Comparison of ENCODE assay signal across 8 cellular contexts in genomic region chr3:15427182-15427880, GRCh38. TPM values are rescaled to one million over a fixed set of nuclear protein-coding genes. Genes with fewer than 3 reads are reported as not detected.
DNase-seq lines count a peak whose midpoint lies in the region; ATAC-seq and TF ChIP-seq lines count a peak whose summit lies in the region.

Gene EAF1 (plus strand): TSS chr3:15427598. CDS start chr3:15427780, 182 bp downstream.
Gene METTL6 (minus strand): TSS chr3:15427544. CDS start chr3:15426511, 1,033 bp downstream.

- H3K9me2 ChIP-seq in MM.1S (replicated peaks; ENCODE audit: insufficient read depth, low read length) (no peaks in the 10 kb centered on the region), SK-N-SH (no peaks in the 10 kb centered on the region)

- H3K4me3 Mint-ChIP-seq in H9 = peak within 1 kb of the TSS; percentile 96 to 99
- H3K4me3 Mint-ChIP-seq in osteocyte (ENCODE audit: unreplicated experiment) = peak within 1 kb of the TSS; percentile 94

- H3K27me3 Mint-ChIP-seq in H9 (ENCODE audit: low read depth) = no peaks in the 10 kb centered on the region; the same call in 1 of the 2 replicates
- no peaks in the 10 kb centered on the region for H3K27me3 Mint-ChIP-seq in osteocyte (ENCODE audit: unreplicated experiment)

- H4K91ac ChIP-seq in H9 (ENCODE audit: insufficient read length, low read depth, low read length) = no peak within 1 kb of the TSS

- TF ChIP-seq EP300 in SK-N-SH (IDR thresholded peaks at IDR 0.05; ENCODE audit: borderline replicate concordance in 1 of 2, low read depth in 1 of 2, low read length in 1 of 2) = no peak

- peak within 1 kb of the TSS; percentile 98 for H3K14ac ChIP-seq in H9 (ENCODE audit: insufficient read depth, low read length)

- ATAC-seq in thoracic aorta (ENCODE audit: insufficient number of reproducible peaks, low FRiP score, low read depth) = peak; percentile 44

- H3K4me3 ChIP-seq in MM.1S (ENCODE audit: low read length) (peak within 1 kb of the TSS; percentile 98), SK-N-SH (ENCODE audit: low read depth in 2 of 2, low read length in 1 of 2) (peak within 1 kb of the TSS; percentile 89 to 91), thoracic aorta (peak within 1 kb of the TSS; percentile 99)

- no peak within 1 kb of the TSS for H3K56ac ChIP-seq in H9 (ENCODE audit: insufficient read length, low read depth, low read length)

- peak; percentile 73 for DNase-seq in GDM1 (lab: John Stamatoyannopoulos, UW)
- peak; percentile 79 for DNase-seq in H9
- DNase-seq in MM.1S = peak; percentile 83
- DNase-seq in SK-N-SH = peak; percentile 91
- peak; percentile 89 for DNase-seq in activated naive CD4-positive, alpha-beta T cell treated with anti-CD3 and anti-CD28 coated beads, Interleukin-2, amount 50 U/mL, for 16 hours
- DNase-seq in glomerular visceral epithelial cell (ENCODE audit: extremely low spot score) = peak; percentile 77
- peak; percentile 90 for DNase-seq in osteocyte (ENCODE audit: extremely low spot score, unreplicated experiment)
- peak; percentile 64 for DNase-seq in thoracic aorta (ENCODE audit: low spot score)

- no peak within 1 kb of the TSS for H2AK5ac ChIP-seq in H9 (ENCODE audit: insufficient read length, low read length)

- H3K23me2 ChIP-seq in H9 (ENCODE audit: insufficient read length, low read depth, low read length, poor library complexity, severe bottlenecking) = peaks cover 19% of the 10 kb centered on the region

- POLR2A ChIA-PET in SK-N-SH (lab: Yijun Ruan, JAX) = no interaction called here

- H4K8ac ChIP-seq in H9 (replicated peaks; ENCODE audit: insufficient read length, low read depth, low read length) = peak within 1 kb of the TSS; percentile 100

- H3K36me3 Mint-ChIP-seq in H9 (ENCODE audit: insufficient read depth in 1 of 3, low read depth in 3 of 3) (peaks cover 7 to 47% (median 43%) of the 10 kb centered on the region in 3 experiments; a peak in 6 of 7 replicates), osteocyte (ENCODE audit: unreplicated experiment) (peaks cover 19% of the 10 kb centered on the region)

- no peak within 1 kb of the TSS for H3T11ph ChIP-seq in H9 (ENCODE audit: low read length)

- H3K27ac Mint-ChIP-seq in H9 = peak within 1 kb of the TSS; percentile 98 to 99 (median 99)
- peak within 1 kb of the TSS; percentile 93 for H3K27ac Mint-ChIP-seq in osteocyte (ENCODE audit: unreplicated experiment)

- H3K79me2 ChIP-seq in H9 (ENCODE audit: insufficient read depth, low read length) (peaks cover 13% of the 10 kb centered on the region; the same call in 1 of the 2 replicates), MM.1S (ENCODE audit: low read length) (peaks cover 51% of the 10 kb centered on the region), SK-N-SH (ENCODE audit: insufficient read depth) (peaks cover 69% of the 10 kb centered on the region)

- WGBS in H9 (ENCODE audit: extremely low coverage, insufficient read length, low lambda C conversion rate) = no CpG with 5 or more reads among the region's 52 CpGs
- 2% methylated on average over 30 of the region's 52 CpGs for WGBS in SK-N-SH (ENCODE audit: low lambda C conversion rate)

- no peak within 1 kb of the TSS for H2BK12ac ChIP-seq in H9 (ENCODE audit: insufficient read length, low read depth, low read length)

- peak within 1 kb of the TSS; percentile 96 for H3K4me2 ChIP-seq in H9 (ENCODE audit: insufficient read depth, insufficient read length, low read length)
- H3K4me2 ChIP-seq in MM.1S (ENCODE audit: low read depth, low read length) = peak within 1 kb of the TSS; percentile 81
- H3K4me2 ChIP-seq in SK-N-SH = peak within 1 kb of the TSS; percentile 98

- H3K18ac ChIP-seq in H9 (ENCODE audit: insufficient read length, low read depth, low read length) = peak within 1 kb of the TSS; percentile 95

- CTCF ChIA-PET in SK-N-SH (lab: Yijun Ruan, JAX) = interaction anchor here (0.9 to 1.5 kb wide), 3 partner anchors 99 to 131 kb away, joined by 3 to 5 read pairs (median 3); no protein-coding TSS in a partner anchor

- H3K9me3 ChIP-seq in H9 (ENCODE audit: control insufficient read depth, low read depth, low read length) (no peaks in the 10 kb centered on the region), MM.1S (replicated peaks; ENCODE audit: insufficient read depth, low read length) (no peaks in the 10 kb centered on the region), SK-N-SH (no peaks in the 10 kb centered on the region), thoracic aorta (no peaks in the 10 kb centered on the region)

- no peak within 1 kb of the TSS for H2BK20ac ChIP-seq in H9 (ENCODE audit: low read depth, low read length, poor library complexity, severe bottlenecking)

- peak within 1 kb of the TSS; percentile 59 for H3K27ac ChIP-seq in H9 (ENCODE audit: insufficient read length, low read depth, low read length)
- peak within 1 kb of the TSS; percentile 22; the same call in 1 of the 2 replicates for H3K27ac ChIP-seq in MM.1S (ENCODE audit: low read length)
- H3K27ac ChIP-seq in SK-N-SH (ENCODE audit: low read depth in 2 of 2, low read length in 1 of 2) = peak within 1 kb of the TSS; percentile 75 to 86
- H3K27ac ChIP-seq in thoracic aorta = peak within 1 kb of the TSS; percentile 80 to 89

- H2AFZ ChIP-seq in H9 (ENCODE audit: low read length) (peak within 1 kb of the TSS; percentile 93), MM.1S (ENCODE audit: low read length) (peak within 1 kb of the TSS; percentile 98), SK-N-SH (ENCODE audit: low read depth) (peak within 1 kb of the TSS; percentile 94)

- H3F3A ChIP-seq in MM.1S (ENCODE audit: insufficient read depth, low read length) (no peaks in the 10 kb centered on the region), SK-N-SH (replicated peaks; ENCODE audit: insufficient read depth) (no peaks in the 10 kb centered on the region)

- H3K9me3 Mint-ChIP-seq in H9 (no peaks in the 10 kb centered on the region), osteocyte (ENCODE audit: unreplicated experiment) (no peaks in the 10 kb centered on the region)

- TF ChIP-seq RAD21 in SK-N-SH (IDR thresholded peaks at IDR 0.05; ENCODE audit: low read length) = no peak; the same call in 1 of the 2 replicates

- peaks cover 23 to 24% of the 10 kb centered on the region in 2 experiments for H3K4me1 Mint-ChIP-seq in H9
- H3K4me1 Mint-ChIP-seq in osteocyte (ENCODE audit: unreplicated experiment) = peaks cover 36% of the 10 kb centered on the region

- no peak within 1 kb of the TSS for H2BK15ac ChIP-seq in H9 (ENCODE audit: low read depth, low read length)

- H4K20me1 ChIP-seq in H9 (ENCODE audit: control insufficient read depth, insufficient read depth, insufficient read length) = no peaks in the 10 kb centered on the region
- no peaks in the 10 kb centered on the region for H4K20me1 ChIP-seq in MM.1S (ENCODE audit: insufficient read depth, low read length)
- peaks cover 19% of the 10 kb centered on the region; the same call in 1 of the 2 replicates for H4K20me1 ChIP-seq in SK-N-SH (ENCODE audit: insufficient read depth)

- no peaks in the 10 kb centered on the region for H3K79me1 ChIP-seq in H9 (ENCODE audit: insufficient read depth, low read depth, low read length, poor library complexity, severe bottlenecking)

- H3K4me1 ChIP-seq in H9 (ENCODE audit: insufficient read depth, low read length) = no peaks in the 10 kb centered on the region
- H3K4me1 ChIP-seq in MM.1S (ENCODE audit: low read length) = peaks cover 11% of the 10 kb centered on the region
- H3K4me1 ChIP-seq in SK-N-SH (ENCODE audit: control insufficient read depth in 1 of 2, insufficient read depth in 2 of 2, low read depth in 1 of 2, low read length in 1 of 2) = peaks cover 14 to 15% of the 10 kb centered on the region in 2 experiments; a peak in 3 of 4 replicates
- peaks cover 21 to 46% of the 10 kb centered on the region in 2 donors for H3K4me1 ChIP-seq in thoracic aorta (ENCODE audit: control insufficient read depth in 1 of 2, low read depth in 2 of 2)

- peak within 1 kb of the TSS; percentile 57 for H2BK5ac ChIP-seq in H9 (ENCODE audit: insufficient read length, low read length)

- H3K9ac ChIP-seq in H9 (ENCODE audit: extremely low read depth, insufficient read length, low read length) (peak within 1 kb of the TSS; percentile 83), MM.1S (ENCODE audit: low read length) (peak within 1 kb of the TSS; percentile 89), SK-N-SH (peak within 1 kb of the TSS; percentile 90)

- no peak within 1 kb of the TSS for H2BK120ac ChIP-seq in H9 (ENCODE audit: low read depth, low read length, poor library complexity, severe bottlenecking)

- no peak within 1 kb of the TSS for H3K23ac ChIP-seq in H9 (ENCODE audit: insufficient read length, low read depth, low read length)

- H3K4ac ChIP-seq in H9 (ENCODE audit: low read depth, low read length) = no peak within 1 kb of the TSS

- no peaks in the 10 kb centered on the region for H3K27me3 ChIP-seq in H9 (ENCODE audit: insufficient read depth, low read length)
- H3K27me3 ChIP-seq in MM.1S (replicated peaks; ENCODE audit: insufficient read depth, low read length) = no peaks in the 10 kb centered on the region
- no peaks in the 10 kb centered on the region for H3K27me3 ChIP-seq in SK-N-SH (ENCODE audit: insufficient read depth)
- no peaks in the 10 kb centered on the region for H3K27me3 ChIP-seq in thoracic aorta (replicated peaks; ENCODE audit: insufficient read depth)

- peak within 1 kb of the TSS; percentile 79 for H4K5ac ChIP-seq in H9 (ENCODE audit: insufficient read length, low read depth, low read length)

- H3K36me3 ChIP-seq in MM.1S (replicated peaks; ENCODE audit: insufficient read depth, low read length) = no peaks in the 10 kb centered on the region
- H3K36me3 ChIP-seq in SK-N-SH (replicated peaks in 1 of 2; ENCODE audit: control insufficient read depth in 1 of 2, insufficient read depth in 2 of 2, low read length in 1 of 2) = peaks cover 37 to 51% of the 10 kb centered on the region in 2 experiments
- H3K36me3 ChIP-seq in thoracic aorta = peaks cover 19% of the 10 kb centered on the region

- TF ChIP-seq CTCF in H9 (conservative IDR thresholded peaks at IDR 0.05) (peak; percentile 46), MM.1S (IDR thresholded peaks at IDR 0.05; ENCODE audit: low read length) (no peak; the same call in 1 of the 2 replicates), SK-N-SH (IDR thresholded peaks at IDR 0.05) (peak; percentile 14; the same call in 1 of the 2 replicates), osteocyte (IDR thresholded peaks at IDR 0.05) (peak; percentile 32), thoracic aorta (IDR thresholded peaks at IDR 0.05) (peak; percentile 46)

TF ChIP-seq in SK-N-SH, 30 proteins besides CTCF, POLR2A, EP300 and RAD21 (continues in another document):
- TF ChIP-seq NFIC (IDR thresholded peaks at IDR 0.05; ENCODE audit: borderline replicate concordance) = no peak
- peak; percentile 80 for TF ChIP-seq TAF1 (IDR thresholded peaks at IDR 0.05; ENCODE audit: borderline replicate concordance, low read depth, low read length)

RNA-seq across cellular contexts. Expression of gene EAF1, which starts in this region (rescaled TPM):
- 34.3 and 37.9 TPM in 2 replicates for total RNA-seq in H9 (2021)
- 10.0 and 11.1 TPM in 2 replicates for polyA plus RNA-seq in SK-N-SH (2012; rRNA removed)
- polyA plus RNA-seq in SK-N-SH (2012; cell fraction: cytosol; rRNA removed) = 8.3 and 10.0 TPM in 2 replicates
- polyA plus RNA-seq in SK-N-SH (2012; cell fraction: nucleus; rRNA removed) = 9.3 and 10.6 TPM in 2 replicates
- 16.0 and 17.8 TPM in 2 replicates for total RNA-seq in osteocyte
- total RNA-seq in thoracic aorta = 10 to 100 TPM; 22.7 to 34.3 TPM

RNA-seq across cellular contexts. Expression of gene METTL6, which starts in this region (rescaled TPM):
- total RNA-seq in H9 (2021) (24.1 and 25.6 TPM in 2 replicates), osteocyte (20.5 and 23.9 TPM in 2 replicates), thoracic aorta (10 to 100 TPM in 1 of 2 donors, 1 to 10 TPM in 1; 8.9 to 18.6 TPM)
- 22.7 and 23.7 TPM in 2 replicates for polyA plus RNA-seq in SK-N-SH (2012; rRNA removed)
- polyA plus RNA-seq in SK-N-SH (2012; cell fraction: cytosol; rRNA removed) = 24.4 and 35.0 TPM in 2 replicates
- 16.9 and 20.2 TPM in 2 replicates for polyA plus RNA-seq in SK-N-SH (2012; cell fraction: nucleus; rRNA removed)

Comparison
In these comparisons a context has a peak if more than half of its experiments do, and no peak if none do; other contexts are left out.
1. Peak in every context shown above with its lines: DNase-seq, ATAC-seq, H3K4me3 ChIP-seq and H3K27ac ChIP-seq.
2. H3K27ac ChIP-seq: peak in every context shown above with its lines; median percentile 84 in thoracic aorta; 80 in SK-N-SH; 59 in H9; 22 in MM.1S.